In the genomic region with DNA sequence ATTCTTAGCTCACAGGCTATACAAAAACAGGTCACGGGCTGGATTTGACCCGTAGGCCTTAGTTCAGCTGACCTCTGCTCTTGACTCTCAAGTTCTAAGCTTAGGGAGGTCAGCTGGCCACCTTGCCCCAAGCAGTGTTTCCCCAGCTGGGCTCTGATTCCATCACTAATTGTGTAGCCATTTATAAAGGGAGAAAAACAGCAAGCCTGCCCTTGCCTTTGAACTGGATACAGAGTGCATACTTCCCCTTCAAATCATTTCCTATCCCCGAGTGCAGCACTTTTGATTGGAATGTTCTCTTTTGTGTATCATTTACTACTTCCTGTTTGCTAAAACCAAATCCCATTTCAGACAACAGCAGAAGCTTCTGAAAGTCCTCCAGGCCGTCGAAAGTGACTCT, we compare ENCODE assay signal across 13 cellular contexts.
DNase-seq lines count a peak whose midpoint lies in the region; ATAC-seq, FAIRE-seq and TF ChIP-seq lines count a peak whose summit lies in the region.
"Had no signal": no experiment of that assay in that cellular context is flagged by ENCODE, and none has a peak within 500 bp of the region (broad histone marks: within the 10 kb centered on the region; RNA-seq: fewer than 3 reads in every experiment).

No MANE protein-coding gene starts in this region.

- H3K4me3 ChIP-seq in SJSA1 (no peak overlapping the region), fibroblast of pulmonary artery (replicated peaks; ENCODE audit: low read depth, low read length) (no peak overlapping the region), MG63 (no peak overlapping the region)
- H3K4me3 ChIP-seq: coronary artery, pancreas, tibial artery had no signal

- no peak for ATAC-seq in GM21528 (IDR thresholded peaks at IDR 0.05; ENCODE audit: low FRiP score, unreplicated experiment)

- H3K4me1 ChIP-seq in SJSA1 (replicated peaks), result peaks cover 10% of the 10 kb centered on the region
- H3K4me1 ChIP-seq: pancreas, tibial artery had no signal

- no peaks in the 10 kb centered on the region for H3K27me3 ChIP-seq in SJSA1 (replicated peaks)
- H3K27me3 ChIP-seq in MG63, result no peaks in the 10 kb centered on the region
- H3K27me3 ChIP-seq: pancreas, tibial artery had no signal

- H3K36me3 ChIP-seq in SJSA1, result peaks cover 10% of the 10 kb centered on the region; the same call in 1 of the 2 replicates
- peaks cover 3% of the 10 kb centered on the region for H3K36me3 ChIP-seq in MG63

- H3K9me3 ChIP-seq in SJSA1 (replicated peaks) (no peaks in the 10 kb centered on the region), MG63 (no peaks in the 10 kb centered on the region)
- H3K9me3 ChIP-seq: pancreas, tibial artery had no signal

- peak; percentile 9 for DNase-seq in COLO829 (ENCODE audit: low spot score)
- DNase-seq in SJSA1 (ENCODE audit: low read depth in 1 of 2, low spot score in 2 of 2), result peak in 1 of 2 experiments; percentile 23
- peak; percentile 63 for DNase-seq in fibroblast of pulmonary artery (ENCODE audit: low read depth)
- peak; percentile 59 for DNase-seq in pulmonary artery endothelial cell (ENCODE audit: low read depth, low spot score)
- no peak for DNase-seq in RCC 7860 (ENCODE audit: low spot score)
- no peak for DNase-seq in activated CD4-positive, alpha-beta T cell treated with anti-CD3 and anti-CD28 coated beads, Interleukin-2, amount 50 U/mL, for 4 hours
- DNase-seq in MG63, result no peak
- DNase-seq: OCI-M1 had no signal

- 0 out of 2 replicates have a peak overlapping the region, but pooled peaks have one; percentile 4 for H3K27ac ChIP-seq in SJSA1
- H3K27ac ChIP-seq: coronary artery, pancreas, tibial artery had no signal

- TF ChIP-seq CTCF in fibroblast of pulmonary artery (IDR thresholded peaks at IDR 0.05; ENCODE audit: low read length, missing control alignments), result no peak

- FAIRE-seq in RCC 7860 (lab: Jason Lieb, UNC), result no peak
- FAIRE-seq: GM19239, pancreas had no signal

Comparison
In these comparisons a context has a peak if more than half of its experiments do, and no peak if none do; other contexts are left out.
1. DNase-seq: peak in COLO829 (single experiment), fibroblast of pulmonary artery (single experiment) and pulmonary artery endothelial cell (single experiment); none in RCC 7860 (single experiment), activated CD4-positive, alpha-beta T cell treated with anti-CD3 and anti-CD28 coated beads, Interleukin-2, amount 50 U/mL, for 4 hours (0 of 2) and MG63 (single experiment).